ENCODE assay signal across 8 cellular contexts in the genomic region with DNA sequence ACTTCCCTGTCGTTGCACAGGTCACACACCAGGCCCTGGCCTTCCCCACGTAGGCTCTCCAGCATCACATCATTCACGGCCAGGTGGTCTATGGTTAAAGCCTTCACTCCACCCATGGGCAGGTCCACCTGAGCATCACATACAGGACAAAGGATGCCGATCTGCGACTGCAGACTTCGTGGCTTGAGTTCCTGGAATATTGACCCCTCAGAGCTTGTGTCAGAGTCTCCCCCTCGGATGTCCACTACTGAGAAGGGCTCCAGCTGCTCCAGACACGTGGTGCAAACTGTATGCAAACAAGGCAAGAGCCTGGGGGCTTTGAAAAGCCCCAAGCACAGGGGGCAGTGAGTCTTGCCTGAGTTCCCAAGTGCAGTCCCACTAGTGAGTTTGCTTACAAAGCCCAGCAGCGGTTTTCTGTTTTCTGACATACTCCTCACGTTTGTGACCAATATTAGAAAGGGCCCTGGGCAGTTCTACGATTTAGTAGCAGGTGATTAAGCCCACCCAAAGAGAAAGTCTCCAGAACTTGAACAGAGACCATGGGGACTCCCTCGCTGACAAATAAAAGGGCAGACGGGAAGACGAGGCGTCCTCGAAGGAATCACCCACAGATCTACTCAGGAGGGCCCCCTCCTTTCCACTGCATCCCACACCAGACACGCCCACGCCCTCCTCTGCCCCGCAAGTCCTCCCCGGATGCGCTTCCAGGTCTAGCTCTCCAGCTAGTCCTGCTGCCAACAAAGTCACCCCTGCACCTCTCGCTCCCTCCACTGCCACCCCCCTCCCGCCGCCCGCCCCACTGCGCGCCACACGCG. TPM values are rescaled to one million over a fixed set of nuclear protein-coding genes. Genes with fewer than 3 reads are reported as not detected.
DNase-seq lines count a peak whose midpoint lies in the region; ATAC-seq, FAIRE-seq and TF ChIP-seq lines count a peak whose summit lies in the region.

No MANE protein-coding gene starts in this region.

- H3K9me3 Mint-ChIP-seq in activated T-helper 17 cell treated with anti-CD3 and anti-CD28 coated beads, Interleukin-2, amount 50 U/mL, for 72 hours, result no peaks in the 10 kb centered on the region

- no peaks in the 10 kb centered on the region for H3K4me1 Mint-ChIP-seq in activated T-helper 17 cell treated with anti-CD3 and anti-CD28 coated beads, Interleukin-2, amount 50 U/mL, for 72 hours

- peak overlapping the region; percentile 15 for H3K27ac Mint-ChIP-seq in activated T-helper 17 cell treated with anti-CD3 and anti-CD28 coated beads, Interleukin-2, amount 50 U/mL, for 72 hours

- intact Hi-C loops in sciatic nerve (cut with DNase I), result no loop called here

- H3K36me3 Mint-ChIP-seq in activated T-helper 17 cell treated with anti-CD3 and anti-CD28 coated beads, Interleukin-2, amount 50 U/mL, for 72 hours (ENCODE audit: low read depth), result no peaks in the 10 kb centered on the region

- H3K27me3 ChIP-seq in right atrium auricular region, result no peaks in the 10 kb centered on the region

- DNase-seq in HTR-8/SVneo (ENCODE audit: insufficient read length, low spot score) (peak; percentile 31), right atrium auricular region (ENCODE audit: low spot score) (no peak), sciatic nerve (ENCODE audit: low spot score) (no peak), kidney tubule cell (ENCODE audit: low spot score) (no peak)

- peak overlapping the region; percentile 76 for H3K4me3 Mint-ChIP-seq in activated T-helper 17 cell treated with anti-CD3 and anti-CD28 coated beads, Interleukin-2, amount 50 U/mL, for 72 hours

- H3K9me3 ChIP-seq in right atrium auricular region, result no peaks in the 10 kb centered on the region

- H3K4me3 ChIP-seq in GM08714 (ENCODE audit: low read length) (peak overlapping the region; percentile 51), right atrium auricular region (peak overlapping the region; percentile 54 to 75)

- no peaks in the 10 kb centered on the region for H3K27me3 Mint-ChIP-seq in activated T-helper 17 cell treated with anti-CD3 and anti-CD28 coated beads, Interleukin-2, amount 50 U/mL, for 72 hours

- no peak for FAIRE-seq in HTR-8/SVneo (lab: Jason Lieb, UNC)

- peaks cover 0 to 25% of the 10 kb centered on the region in 2 donors for H3K4me1 ChIP-seq in right atrium auricular region

- no peak for TF ChIP-seq CTCF in right atrium auricular region (IDR thresholded peaks at IDR 0.05)

- no peaks in the 10 kb centered on the region for H3K36me3 ChIP-seq in right atrium auricular region

- H3K27ac ChIP-seq in right atrium auricular region, result peak overlapping the region; percentile 94

- ATAC-seq in activated T-helper 17 cell treated with anti-CD3 and anti-CD28 coated beads, Interleukin-2, amount 50 U/mL, for 72 hours (replicated peaks), result no peak
- ATAC-seq in sciatic nerve, result peak; percentile 16
- no peak for ATAC-seq in HG02588 (IDR thresholded peaks at IDR 0.05; ENCODE audit: unreplicated experiment)
- ATAC-seq in GM21367 (IDR thresholded peaks at IDR 0.05; ENCODE audit: unreplicated experiment), result no peak

RNA-seq across cellular contexts. Expression of gene TRIM45, which starts 0.6 kb away (rescaled TPM):
- 1 to 10 TPM in 1 of 2 donors, under 1 TPM in 1; 0.78 to 2.0 TPM for total RNA-seq in activated T-helper 17 cell treated with anti-CD3 and anti-CD28 coated beads, Interleukin-2, amount 50 U/mL, for 72 hours
- 10 to 100 TPM in 1 of 2 donors, 1 to 10 TPM in 1; 4.8 to 10.9 TPM for total RNA-seq in right atrium auricular region
- total RNA-seq in sciatic nerve, result 9.0 TPM
